Comparison of ENCODE assay signal across 24 cellular contexts in genomic region chr7:157008-157310, GRCh38. TPM values are rescaled to one million over a fixed set of nuclear protein-coding genes. Genes with fewer than 3 reads are reported as not detected.
"Had no signal": no experiment of that assay in that cellular context is flagged by ENCODE, and none has a peak within 500 bp of the region (broad histone marks: within the 10 kb centered on the region; RNA-seq: fewer than 3 reads in every experiment).

No MANE protein-coding gene starts in this region.

- H3K27me3 ChIP-seq: colonic mucosa, esophagus squamous epithelium, gastrocnemius medialis, heart left ventricle, hepatocyte had no signal

- H3K9me3 ChIP-seq: colonic mucosa, esophagus squamous epithelium, gastrocnemius medialis, heart left ventricle, left ventricle myocardium inferior, lower lobe of right lung had no signal

- H3K36me3 ChIP-seq: colonic mucosa, esophagus squamous epithelium, gastrocnemius medialis, heart left ventricle, left ventricle myocardium inferior, lower lobe of right lung had no signal

- H2AFZ ChIP-seq: hepatocyte had no signal

- FAIRE-seq: endometrium, kidney had no signal

- H3K4me2 ChIP-seq: hepatocyte had no signal

- H3K4me1 ChIP-seq: colonic mucosa had no signal

- H3K27ac ChIP-seq: colonic mucosa, epithelial cell of prostate, esophagus squamous epithelium, heart left ventricle, hepatocyte, left ventricle myocardium inferior, lower lobe of right lung had no signal

- H3K4me3 ChIP-seq: colonic mucosa, esophagus squamous epithelium, gastrocnemius medialis, heart left ventricle, hepatocyte, left ventricle myocardium inferior, lower lobe of right lung had no signal

- DNase-seq: colonic mucosa; cortex of kidney; effector CD8-positive, alpha-beta T cell; effector memory CD8-positive, alpha-beta T cell; endodermal cell; erythroblast; esophagus squamous epithelium; foreskin fibroblast; foreskin melanocyte; gastrocnemius medialis; hypothalamus; immature natural killer cell; islet precursor cell; kidney glomerular epithelial cell; left colon; left ventricle myocardium inferior; mesenchymal stem cell; midbrain had no signal

RNA-seq across cellular contexts. Expression of gene FAM20C, which starts 35.4 kb away (rescaled TPM):
- polyA plus RNA-seq: immature natural killer cell had no signal
